In genomic region chr7:39565538-39565937, GRCh38 we compare ENCODE assay signal across 8 cellular contexts. TPM values are rescaled to one million over a fixed set of nuclear protein-coding genes. Genes with fewer than 3 reads are reported as not detected.
DNase-seq lines count a peak whose midpoint lies in the region; ATAC-seq, FAIRE-seq and TF ChIP-seq lines count a peak whose summit lies in the region.

No MANE protein-coding gene starts in this region.

- DNase-seq in NT2/D1 (ENCODE audit: low read depth, low spot score): no peak
- DNase-seq in endothelial cell of umbilical vein (ENCODE audit: low read depth, low spot score): peak; percentile 9
- DNase-seq in osteoblast (ENCODE audit: insufficient read length, low spot score, missing footprints): no peak
- no peak for DNase-seq in GF-D8 (lab: John Stamatoyannopoulos, UW)

- BruUV-seq in endothelial cell of umbilical vein (replicated peaks; lab: Mats Ljungman, UMichigan): no TSS peak

- H3K79me2 ChIP-seq in endothelial cell of umbilical vein (ENCODE audit: control insufficient read depth, insufficient read depth, low read length) (peaks cover 12% of the 10 kb centered on the region), osteoblast (ENCODE audit: insufficient read depth, low read length) (peaks cover 30% of the 10 kb centered on the region)

- H3K4me1 ChIP-seq in ES-I3 (ENCODE audit: insufficient read depth, low read length) (peaks cover 6% of the 10 kb centered on the region; the same call in 1 of the 2 replicates), NT2/D1 (ENCODE audit: insufficient read depth, insufficient read length) (no peaks in the 10 kb centered on the region), endothelial cell of umbilical vein (ENCODE audit: control insufficient read depth, extremely low read depth, insufficient read depth, low read length) (peaks cover 11% of the 10 kb centered on the region), osteoblast (ENCODE audit: insufficient read depth, low read length) (peaks cover 14% of the 10 kb centered on the region)

- H3K4me2 ChIP-seq in endothelial cell of umbilical vein (ENCODE audit: insufficient read depth, low read length) (peak overlapping the region; percentile 89), osteoblast (ENCODE audit: insufficient read depth, low read length) (peak overlapping the region; percentile 86)

- H3K9ac ChIP-seq in ES-I3 (ENCODE audit: low read depth, low read length): peak overlapping the region; percentile 84
- peak overlapping the region; percentile 95 for H3K9ac ChIP-seq in NT2/D1 (ENCODE audit: insufficient read length, low read depth)
- peak overlapping the region; percentile 56 for H3K9ac ChIP-seq in endothelial cell of umbilical vein (replicated peaks; ENCODE audit: extremely low read depth, insufficient read depth, low read length)

- TF ChIP-seq CTCF in endothelial cell of umbilical vein (IDR thresholded peaks at IDR 0.05; ENCODE audit: extremely low read depth in 1 of 2, insufficient read depth in 1 of 2, low read depth in 1 of 2, low read length in 2 of 2): no peak
- TF ChIP-seq CTCF in osteoblast (IDR thresholded peaks at IDR 0.05; ENCODE audit: extremely low read depth, low read depth, low read length): no peak

- H3K27me3 ChIP-seq in NT2/D1 (ENCODE audit: insufficient read depth, insufficient read length) (no peaks in the 10 kb centered on the region), endothelial cell of umbilical vein (ENCODE audit: control insufficient read depth in 2 of 2, insufficient read depth in 2 of 2, low read length in 2 of 2) (peaks cover 2 to 3% of the 10 kb centered on the region in 2 experiments), osteoblast (ENCODE audit: insufficient read depth, low read length) (no peaks in the 10 kb centered on the region)

- H3K27ac ChIP-seq in endothelial cell of umbilical vein (ENCODE audit: insufficient read depth, low read depth, low read length) (no peak overlapping the region), osteoblast (ENCODE audit: low read depth, low read length) (peak overlapping the region; percentile 68)

- TF ChIP-seq POLR2A in endothelial cell of umbilical vein (IDR thresholded peaks at IDR 0.05; ENCODE audit: low read depth, low read length): no peak

- POLR2A ChIA-PET in endothelial cell of umbilical vein (lab: Charles Lee): no interaction called here

- H2AFZ ChIP-seq in endothelial cell of umbilical vein (ENCODE audit: low read depth, low read length) (peak overlapping the region; percentile 94), osteoblast (ENCODE audit: low read length) (peak overlapping the region; percentile 89)

- dilution Hi-C loops in endothelial cell of umbilical vein (cut with MboI; ENCODE audit: extremely low pct_ligation_motif_present, low sequenced_read_pairs): no loop called here

- CTCF ChIA-PET in endothelial cell of umbilical vein (lab: Charles Lee): no interaction called here

- ATAC-seq in GM18519 (IDR thresholded peaks at IDR 0.05; ENCODE audit: low FRiP score, unreplicated experiment) (no peak), GM18873 (IDR thresholded peaks at IDR 0.05; ENCODE audit: low FRiP score, unreplicated experiment) (no peak), HG03571 (IDR thresholded peaks at IDR 0.05; ENCODE audit: unreplicated experiment) (no peak)

- H3K9me1 ChIP-seq in endothelial cell of umbilical vein (replicated peaks; ENCODE audit: control insufficient read depth, extremely low read depth, insufficient read depth, low read length): no peaks in the 10 kb centered on the region

- H3K36me3 ChIP-seq in ES-I3 (ENCODE audit: insufficient read depth, low read length): no peaks in the 10 kb centered on the region
- peaks cover 16% of the 10 kb centered on the region for H3K36me3 ChIP-seq in NT2/D1 (ENCODE audit: insufficient read depth, insufficient read length, low read length)
- H3K36me3 ChIP-seq in endothelial cell of umbilical vein (ENCODE audit: control insufficient read depth in 2 of 2, extremely low read depth in 1 of 2, insufficient read depth in 2 of 2, low read length in 2 of 2): no peaks in the 10 kb centered on the region
- no peaks in the 10 kb centered on the region for H3K36me3 ChIP-seq in osteoblast (ENCODE audit: insufficient read depth, low read length)

- H3K4me3 ChIP-seq in NT2/D1 (ENCODE audit: insufficient read length, low read depth) (peak overlapping the region; percentile 90), endothelial cell of umbilical vein (replicated peaks in 1 of 3; ENCODE audit: insufficient read depth in 1 of 3, low read depth in 1 of 3, low read length in 3 of 3) (peak overlapping the region; percentile 54 to 91 (median 68)), osteoblast (ENCODE audit: insufficient read depth, low read length) (peak overlapping the region; percentile 78)

- intact Hi-C loops in endothelial cell of umbilical vein (cut with micrococcal nuclease): loop anchor here (5.0 kb wide), 1 partner anchor 382 kb away; no protein-coding TSS in a partner anchor

- no peak for FAIRE-seq in endothelial cell of umbilical vein (lab: Jason Lieb, UNC)

- H4K20me1 ChIP-seq in endothelial cell of umbilical vein (replicated peaks; ENCODE audit: control insufficient read depth, extremely low read depth, insufficient read depth, low read length) (no peaks in the 10 kb centered on the region), osteoblast (ENCODE audit: insufficient read depth, low read length) (no peaks in the 10 kb centered on the region)

- no peaks in the 10 kb centered on the region for H3K9me3 ChIP-seq in ES-I3 (ENCODE audit: control insufficient read depth, insufficient read depth, low read length)
- no peaks in the 10 kb centered on the region for H3K9me3 ChIP-seq in NT2/D1 (ENCODE audit: insufficient read depth, low read length)
- H3K9me3 ChIP-seq in endothelial cell of umbilical vein (replicated peaks; ENCODE audit: control insufficient read depth, insufficient read depth, low read length): no peaks in the 10 kb centered on the region
- no peaks in the 10 kb centered on the region for H3K9me3 ChIP-seq in osteoblast (ENCODE audit: low read depth, low read length)

TF ChIP-seq in endothelial cell of umbilical vein, 7 proteins besides CTCF, POLR2A, EP300 and RAD21:
- TF ChIP-seq MAX (IDR thresholded peaks at IDR 0.05; ENCODE audit: insufficient read depth, insufficient read length): no peak
- no peak for TF ChIP-seq JUN (IDR thresholded peaks at IDR 0.05; ENCODE audit: borderline replicate concordance, insufficient read depth, insufficient read length, low read depth)
- no peak for TF ChIP-seq POLR2AphosphoS5 (IDR thresholded peaks at IDR 0.05; ENCODE audit: insufficient read depth, low read depth, low read length)
- TF ChIP-seq EZH2 (IDR thresholded peaks at IDR 0.05; ENCODE audit: borderline replicate concordance, low read depth, low read length, severe bottlenecking): no peak
- TF ChIP-seq FOS (IDR thresholded peaks at IDR 0.05; ENCODE audit: borderline replicate concordance, insufficient read depth, low read length): no peak
- no peak for TF ChIP-seq MYC (IDR thresholded peaks at IDR 0.05; ENCODE audit: low read depth, low read length)
- TF ChIP-seq GATA2 (IDR thresholded peaks at IDR 0.05; ENCODE audit: insufficient read depth, insufficient read length, low read depth, low read length): no peak

RNA-seq across cellular contexts. Expression of gene YAE1, which starts 0.7 kb away (rescaled TPM):
- total RNA-seq in endothelial cell of umbilical vein (20.6 and 20.7 TPM in 2 replicates), osteoblast (29.0 and 32.7 TPM in 2 replicates)
- polyA plus RNA-seq in endothelial cell of umbilical vein: 10.6 and 13.3 TPM in 2 replicates
- 21.6 and 21.8 TPM in 2 replicates for polyA plus RNA-seq in endothelial cell of umbilical vein (2011; cell fraction: cytosol; rRNA removed)
- 13.8 and 18.9 TPM in 2 replicates for polyA plus RNA-seq in endothelial cell of umbilical vein (2011; cell fraction: nucleus; rRNA removed)
- 31.5 and 34.3 TPM in 2 replicates for polyA plus RNA-seq in endothelial cell of umbilical vein (2012)
- 17.1 and 29.9 TPM in 2 replicates for polyA minus RNA-seq in endothelial cell of umbilical vein
- 9.3 TPM for polyA minus RNA-seq in endothelial cell of umbilical vein (2011; cell fraction: cytosol; rRNA and poly(A)+ RNA removed)
- 13.2 and 20.7 TPM in 2 replicates for polyA minus RNA-seq in endothelial cell of umbilical vein (2011; cell fraction: nucleus; rRNA and poly(A)+ RNA removed)

RNA-seq across cellular contexts. Expression of gene RALA, which starts 57.8 kb away (rescaled TPM):
- total RNA-seq in endothelial cell of umbilical vein (181 and 191 TPM in 2 replicates), osteoblast (38.4 and 44.5 TPM in 2 replicates)
- polyA plus RNA-seq in endothelial cell of umbilical vein: 81.8 and 91.1 TPM in 2 replicates
- 88.8 and 97.8 TPM in 2 replicates for polyA plus RNA-seq in endothelial cell of umbilical vein (2011; cell fraction: cytosol; rRNA removed)
- polyA plus RNA-seq in endothelial cell of umbilical vein (2011; cell fraction: nucleus; rRNA removed): 67.4 and 76.6 TPM in 2 replicates
- 171 and 184 TPM in 2 replicates for polyA plus RNA-seq in endothelial cell of umbilical vein (2012)
- polyA minus RNA-seq in endothelial cell of umbilical vein: 195 and 198 TPM in 2 replicates
- polyA minus RNA-seq in endothelial cell of umbilical vein (2011; cell fraction: cytosol; rRNA and poly(A)+ RNA removed): 25.4 TPM
- polyA minus RNA-seq in endothelial cell of umbilical vein (2011; cell fraction: nucleus; rRNA and poly(A)+ RNA removed): 138 and 223 TPM in 2 replicates
